Comparison of ENCODE assay signal across 1 cellular context in the genomic region with DNA sequence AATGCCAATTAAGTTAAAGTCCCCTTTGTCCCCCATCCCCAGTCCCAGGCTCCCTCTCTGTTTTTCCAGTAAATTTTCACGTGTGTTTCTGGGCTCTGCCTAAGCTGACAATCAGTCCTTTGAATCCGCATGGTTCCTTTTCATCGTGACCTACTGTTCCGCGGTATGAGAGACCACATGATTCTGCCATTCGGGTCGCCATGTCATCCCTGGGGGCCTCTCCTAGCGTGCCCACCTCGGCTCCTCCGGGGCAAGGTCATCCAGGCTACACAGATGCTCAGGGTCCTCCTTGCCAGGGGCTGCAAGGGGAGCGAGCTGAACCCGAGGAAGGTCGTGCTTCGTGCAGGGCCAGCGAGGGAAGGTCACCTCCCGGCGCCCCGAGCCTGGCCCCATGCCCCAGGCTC.
TF ChIP-seq lines count a peak whose summit lies in the region.

No MANE protein-coding gene starts in this region.

TF ChIP-seq in HepG2, 621 proteins besides CTCF, POLR2A, EP300 and RAD21 (continued from another document):
- TF ChIP-seq ZNF142 (CRISPR knock-in tag; IDR thresholded peaks at IDR 0.05) (peak; percentile 48; the same call in 1 of the 2 replicates), ZNF296 (CRISPR knock-in tag; conservative IDR thresholded peaks at IDR 0.05) (no peak)
TF ChIP-seq in HepG2: peak in this region for 31.
